ENCODE assay signal across 8 cellular contexts in genomic region chrX:74535633-74536141, GRCh38.
DNase-seq lines count a peak whose midpoint lies in the region; ATAC-seq and TF ChIP-seq lines count a peak whose summit lies in the region.

No MANE protein-coding gene starts in this region.

- no peak for TF ChIP-seq CTCF in lung (IDR thresholded peaks at IDR 0.05; ENCODE audit: control extremely low read depth, extremely low read depth)

- peaks cover 4% of the 10 kb centered on the region for H3K27me3 Mint-ChIP-seq in IgD-negative memory B cell
- no peaks in the 10 kb centered on the region for H3K27me3 Mint-ChIP-seq in activated CD4-positive, alpha-beta T cell treated with anti-CD3 and anti-CD28 coated beads, Interleukin-2, amount 10 ng/mL, durations not matched to agents 24 days and 14 days
- no peaks in the 10 kb centered on the region for H3K27me3 Mint-ChIP-seq in stimulated activated memory B cell treated with anti-CD40 and anti-IgM and Interleukin-4, amounts not matched to agents 10 μg/mL and 1 μg/mL and 100 μg/mL, for 72 hours

- peak overlapping the region; percentile 83 to 94 (median 91) for H3K4me3 Mint-ChIP-seq in IgD-negative memory B cell
- peak overlapping the region; percentile 78 for H3K4me3 Mint-ChIP-seq in activated CD4-positive, alpha-beta T cell treated with anti-CD3 and anti-CD28 coated beads, Interleukin-2, amount 10 ng/mL, durations not matched to agents 24 days and 14 days
- peak overlapping the region; percentile 76 for H3K4me3 Mint-ChIP-seq in stimulated activated memory B cell treated with anti-CD40 and anti-IgM and Interleukin-4, amounts not matched to agents 10 μg/mL and 1 μg/mL and 100 μg/mL, for 72 hours

- H3K9me3 ChIP-seq in ectodermal cell (ENCODE audit: control insufficient read depth, low read length) = no peaks in the 10 kb centered on the region
- no peaks in the 10 kb centered on the region for H3K9me3 ChIP-seq in lung (ENCODE audit: control insufficient read depth in 2 of 2, insufficient read depth in 1 of 2, low read length in 1 of 2)

- H3K27ac ChIP-seq in ectodermal cell (ENCODE audit: insufficient read depth, low read depth, low read length, poor library complexity, severe bottlenecking) = no peak overlapping the region
- H3K27ac ChIP-seq in lung (ENCODE audit: low read depth in 1 of 2, low read length in 1 of 2) = peak overlapping the region; percentile 73 to 79

- peak overlapping the region in 1 of 3 donors; percentile 23 for H3K27ac Mint-ChIP-seq in IgD-negative memory B cell
- H3K27ac Mint-ChIP-seq in activated CD4-positive, alpha-beta T cell treated with anti-CD3 and anti-CD28 coated beads, Interleukin-2, amount 10 ng/mL, durations not matched to agents 24 days and 14 days = peak overlapping the region; percentile 82
- H3K27ac Mint-ChIP-seq in stimulated activated memory B cell treated with anti-CD40 and anti-IgM and Interleukin-4, amounts not matched to agents 10 μg/mL and 1 μg/mL and 100 μg/mL, for 72 hours = peak overlapping the region; percentile 41

- H3K4me1 ChIP-seq in ectodermal cell (ENCODE audit: control insufficient read depth, insufficient read depth, low read length) = peaks cover 11% of the 10 kb centered on the region
- H3K4me1 ChIP-seq in lung (ENCODE audit: control insufficient read depth in 2 of 2, insufficient read depth in 2 of 2, low read length in 2 of 2) = no peaks in the 10 kb centered on the region

- H3K36me3 Mint-ChIP-seq in IgD-negative memory B cell = peaks cover 2% of the 10 kb centered on the region
- no peaks in the 10 kb centered on the region for H3K36me3 Mint-ChIP-seq in activated CD4-positive, alpha-beta T cell treated with anti-CD3 and anti-CD28 coated beads, Interleukin-2, amount 10 ng/mL, durations not matched to agents 24 days and 14 days (ENCODE audit: low read depth)
- H3K36me3 Mint-ChIP-seq in stimulated activated memory B cell treated with anti-CD40 and anti-IgM and Interleukin-4, amounts not matched to agents 10 μg/mL and 1 μg/mL and 100 μg/mL, for 72 hours = no peaks in the 10 kb centered on the region

- peak overlapping the region; percentile 35 for H3K4me3 ChIP-seq in ectodermal cell (ENCODE audit: insufficient read depth, low read depth, low read length)
- peak overlapping the region; percentile 15 for H3K4me3 ChIP-seq in lung

- WGBS in ectodermal cell, 2 experiments = 0 to 1% methylated on average over 32 to 33 of the region's 33 CpGs
- WGBS in lung, 2 donors = 1 to 29% methylated on average over 25 to 33 of the region's 33 CpGs

- DNase-seq in AG08396 (ENCODE audit: low spot score) (peak; percentile 65), lung (ENCODE audit: low spot score) (peak; percentile 58), pons (ENCODE audit: low spot score) (no peak)
- peak; percentile 74 for DNase-seq in activated CD4-positive, alpha-beta T cell treated with anti-CD3 and anti-CD28 coated beads, Interleukin-2, amount 10 ng/mL, durations not matched to agents 24 days and 14 days

- H3K4me1 Mint-ChIP-seq in IgD-negative memory B cell = peaks cover 0 to 8% (median 6%) of the 10 kb centered on the region in 3 donors
- peaks cover 17% of the 10 kb centered on the region for H3K4me1 Mint-ChIP-seq in activated CD4-positive, alpha-beta T cell treated with anti-CD3 and anti-CD28 coated beads, Interleukin-2, amount 10 ng/mL, durations not matched to agents 24 days and 14 days
- peaks cover 18% of the 10 kb centered on the region for H3K4me1 Mint-ChIP-seq in stimulated activated memory B cell treated with anti-CD40 and anti-IgM and Interleukin-4, amounts not matched to agents 10 μg/mL and 1 μg/mL and 100 μg/mL, for 72 hours

- no peaks in the 10 kb centered on the region for H3K9me3 Mint-ChIP-seq in IgD-negative memory B cell
- H3K9me3 Mint-ChIP-seq in activated CD4-positive, alpha-beta T cell treated with anti-CD3 and anti-CD28 coated beads, Interleukin-2, amount 10 ng/mL, durations not matched to agents 24 days and 14 days = no peaks in the 10 kb centered on the region
- no peaks in the 10 kb centered on the region for H3K9me3 Mint-ChIP-seq in stimulated activated memory B cell treated with anti-CD40 and anti-IgM and Interleukin-4, amounts not matched to agents 10 μg/mL and 1 μg/mL and 100 μg/mL, for 72 hours

- H3K27me3 ChIP-seq in ectodermal cell (ENCODE audit: control insufficient read depth, insufficient read depth, low read length, poor library complexity, severe bottlenecking) (no peaks in the 10 kb centered on the region), lung (ENCODE audit: control insufficient read depth, insufficient read depth) (no peaks in the 10 kb centered on the region)

- intact Hi-C loops in activated CD4-positive, alpha-beta T cell treated with anti-CD3 and anti-CD28 coated beads, Interleukin-2, amount 10 ng/mL, durations not matched to agents 24 days and 14 days (cut with micrococcal nuclease) = loop anchor here (1.0 to 5.0 kb wide), 3 partner anchors 79 to 243 kb away; partner anchors contain the start of gene RLIM

- ATAC-seq in GM18868 (IDR thresholded peaks at IDR 0.05; ENCODE audit: unreplicated experiment) (peak; percentile 33), lung (ENCODE audit: insufficient read depth, low FRiP score) (peak; percentile 62)
- ATAC-seq in stimulated activated memory B cell treated with anti-CD40 and anti-IgM and Interleukin-4, amounts not matched to agents 10 μg/mL and 1 μg/mL and 100 μg/mL, for 72 hours = peak; percentile 67

- H3K36me3 ChIP-seq in ectodermal cell (ENCODE audit: control insufficient read depth, insufficient read depth, low read length) (no peaks in the 10 kb centered on the region), lung (ENCODE audit: control insufficient read depth in 2 of 2, insufficient read depth in 2 of 2, low read length in 2 of 2) (no peaks in the 10 kb centered on the region)
